Comparison of ENCODE assay signal across 23 cellular contexts in genomic region chr2:71513721-71514120, GRCh38.
"Had no signal": no experiment of that assay in that cellular context is flagged by ENCODE, and none has a peak within 500 bp of the region (broad histone marks: within the 10 kb centered on the region; RNA-seq: fewer than 3 reads in every experiment).

No MANE protein-coding gene starts in this region.

- H3K27me3 Mint-ChIP-seq: dendritic cell treated with granulocyte-macrophage colony-stimulating factor and Interleukin-4, amounts not matched to agents 40 ng/mL and 50 ng/mL, for 4 days had no signal

- H3K9me3 ChIP-seq: colonic mucosa, esophagus squamous epithelium, gastrocnemius medialis, heart right ventricle, left lung, lower lobe of right lung had no signal

- H3K4me1 ChIP-seq: colonic mucosa, left lung, lower lobe of right lung had no signal

- H3K4me3 Mint-ChIP-seq: dendritic cell treated with granulocyte-macrophage colony-stimulating factor and Interleukin-4, amounts not matched to agents 40 ng/mL and 50 ng/mL, for 4 days; effector memory CD8-positive, alpha-beta T cell; endodermal cell had no signal

- H3K4me3 ChIP-seq: colonic mucosa, esophagus squamous epithelium, gastrocnemius medialis, heart right ventricle, left lung, lower lobe of right lung had no signal

- H3K4me1 Mint-ChIP-seq: endodermal cell had no signal

- DNase-seq: colonic mucosa; cortex of kidney; effector CD8-positive, alpha-beta T cell; effector memory CD8-positive, alpha-beta T cell; endodermal cell; erythroblast; esophagus squamous epithelium; foreskin fibroblast; foreskin melanocyte; gastrocnemius medialis; glutamatergic neuron; head of caudate nucleus; heart right ventricle; hippocampal formation; left cardiac atrium; left lung; left ventricle myocardium superior; lower lobe of right lung; mesenchymal stem cell; midbrain had no signal

- H3K9me3 Mint-ChIP-seq: dendritic cell treated with granulocyte-macrophage colony-stimulating factor and Interleukin-4, amounts not matched to agents 40 ng/mL and 50 ng/mL, for 4 days; effector memory CD8-positive, alpha-beta T cell; endodermal cell had no signal

- H3K27ac ChIP-seq: colonic mucosa, epithelial cell of prostate, esophagus squamous epithelium, heart right ventricle, left lung, lower lobe of right lung had no signal

- H3K27ac Mint-ChIP-seq: dendritic cell treated with granulocyte-macrophage colony-stimulating factor and Interleukin-4, amounts not matched to agents 40 ng/mL and 50 ng/mL, for 4 days; effector memory CD8-positive, alpha-beta T cell; endodermal cell had no signal

- ATAC-seq: effector memory CD8-positive, alpha-beta T cell; esophagus mucosa; gastrocnemius medialis; left cardiac atrium; left lung; left ventricle myocardium superior; lower lobe of right lung had no signal

- H3K27me3 ChIP-seq: colonic mucosa, gastrocnemius medialis, heart right ventricle, left lung had no signal

- H3K36me3 ChIP-seq: colonic mucosa, esophagus squamous epithelium had no signal
